Comparison of ENCODE assay signal across 27 cellular contexts in the genomic region with DNA sequence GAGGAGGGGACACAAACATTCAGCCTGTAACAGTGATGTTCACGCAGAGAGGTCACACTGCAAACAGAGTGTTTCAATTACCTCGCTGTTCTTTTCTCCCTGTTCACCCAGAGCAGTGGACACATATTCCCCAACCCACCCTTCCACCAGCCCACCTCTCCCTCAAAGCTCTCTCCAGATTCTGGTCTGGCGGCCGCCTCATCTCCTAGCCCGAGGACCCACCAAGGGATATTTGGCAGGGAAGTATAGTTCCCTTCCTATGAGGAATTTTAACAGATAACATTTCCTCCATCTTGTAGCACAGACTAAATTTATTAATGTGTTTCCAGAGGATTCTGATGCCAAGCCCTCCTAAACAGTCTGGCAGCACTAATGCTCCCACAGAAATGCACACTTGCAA.
"Had no signal": no experiment of that assay in that cellular context is flagged by ENCODE, and none has a peak within 500 bp of the region (broad histone marks: within the 10 kb centered on the region; RNA-seq: fewer than 3 reads in every experiment).

No MANE protein-coding gene starts in this region.

- DNase-seq: activated B cell treated with CpG ODN at 0.5 μM for 24 hours; activated CD4-positive, alpha-beta memory T cell treated with anti-CD3 and anti-CD28 coated beads, Interleukin-2, amount 10 ng/mL, durations not matched to agents 7 days and 5 days; activated CD4-positive, alpha-beta T cell treated with anti-CD3 and anti-CD28 coated beads for 4 hours; activated CD4-positive, alpha-beta T cell treated with anti-CD3 and anti-CD28 coated beads, Interleukin-2, amount 10 ng/mL, durations not matched to agents 24 days and 14 days; activated CD4-positive, alpha-beta T cell treated with anti-CD3 and anti-CD28 coated beads, Interleukin-2, amount 50 U/mL, for 1 hour; activated CD4-positive, alpha-beta T cell treated with anti-CD3 and anti-CD28 coated beads, Interleukin-2, amount 50 U/mL, for 48 hours; activated CD4-positive, CD25-positive, alpha-beta regulatory T cell treated with anti-CD3 and anti-CD28 coated beads, Interleukin-2, amount 50 U/mL, for 72 hours; activated CD8-positive, alpha-beta memory T cell treated with anti-CD3 and anti-CD28 coated beads for 24 hours; activated CD8-positive, alpha-beta memory T cell treated with anti-CD3 and anti-CD28 coated beads, Interleukin-2, amount 10 ng/mL, durations not matched to agents 7 days and 5 days; activated CD8-positive, alpha-beta memory T cell treated with anti-CD3 and anti-CD28 coated beads, Interleukin-2, amount 50 U/mL, for 48 hours; activated CD8-positive, alpha-beta T cell treated with anti-CD3 and anti-CD28 coated beads, Interleukin-2, amount 10 ng/mL, durations not matched to agents 7 days and 5 days; activated effector memory CD4-positive, alpha-beta T cell treated with Interleukin-2 at 50 U/mL for 16 hours; activated gamma-delta T cell; activated naive CD4-positive, alpha-beta T cell treated with anti-CD3 and anti-CD28 coated beads, Interleukin-2, amount 10 ng/mL, durations not matched to agents 7 days and 5 days; activated naive CD4-positive, alpha-beta T cell treated with Interleukin-2 at 50 U/mL for 16 hours; activated naive CD8-positive, alpha-beta T cell treated with anti-CD3 and anti-CD28 coated beads, Interleukin-2, amount 10 ng/mL, durations not matched to agents 7 days and 5 days; activated naive CD8-positive, alpha-beta T cell treated with anti-CD3 and anti-CD28 coated beads, Interleukin-2, amount 50 U/mL, for 24 hours; activated T-cell treated with anti-CD3 and anti-CD28 coated beads, Interleukin-2, amount 50 U/mL, for 24 hours; activated T-cell treated with anti-CD3 and anti-CD28 coated beads, Interleukin-2, amount 50 U/mL, for 48 hours; amygdala; aorta; body of pancreas; brain microvascular endothelial cell; central memory CD4-positive, alpha-beta T cell; T-helper 1 cell; T-helper 2 cell; T-helper 9 cell had no signal
